In the genomic region with DNA sequence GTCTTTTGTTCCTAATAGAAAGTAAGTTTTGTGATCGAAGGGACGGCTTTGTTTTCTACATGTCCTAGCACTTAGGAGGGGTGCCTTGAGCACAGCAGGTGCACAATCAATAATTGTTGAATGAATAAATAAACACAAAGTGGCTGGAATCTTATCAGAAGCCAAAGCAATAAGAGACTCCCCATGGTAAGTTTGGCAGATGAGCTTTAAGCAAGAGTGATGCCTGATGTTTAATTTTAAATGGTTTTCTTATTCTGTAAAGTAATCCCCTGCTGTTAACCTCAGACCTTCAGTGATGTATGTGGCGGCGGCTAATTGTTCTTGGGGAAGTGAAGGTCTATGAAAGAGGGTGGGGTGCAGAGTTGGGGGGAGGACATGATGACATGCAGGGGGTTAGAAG, we compare ENCODE assay signal across 28 cellular contexts.
"Had no signal": no experiment of that assay in that cellular context is flagged by ENCODE, and none has a peak within 500 bp of the region (broad histone marks: within the 10 kb centered on the region; RNA-seq: fewer than 3 reads in every experiment).

No MANE protein-coding gene starts in this region.

- ATAC-seq: left colon; left lung; lower lobe of right lung; naive thymus-derived CD8-positive, alpha-beta T cell; pancreas; right cardiac atrium; sciatic nerve; stimulated activated effector memory CD8-positive, alpha-beta T cell treated with anti-CD3 and anti-CD28 coated beads, Interleukin-12 subunit alpha, Interleukin-12 subunit beta, amount 100 ng/mL, for 72 hours had no signal

- H3K27ac ChIP-seq: left lung, lower lobe of right lung, pancreas, prostate gland, skin epidermis, suprapubic skin, thoracic aorta, tibial artery, vagina had no signal

- H3K4me3 ChIP-seq: left lung, lower lobe of right lung, pancreas, prostate gland, skin epidermis, suprapubic skin, thoracic aorta, tibial artery, vagina had no signal

- H3K9me3 Mint-ChIP-seq: immature natural killer cell; naive thymus-derived CD8-positive, alpha-beta T cell; nephron; neural crest cell; stimulated activated effector memory CD8-positive, alpha-beta T cell treated with anti-CD3 and anti-CD28 coated beads, Interleukin-12 subunit alpha, Interleukin-12 subunit beta, amount 100 ng/mL, for 72 hours; stimulated activated naive CD8-positive, alpha-beta T cell treated with anti-CD3 and anti-CD28 coated beads, Interleukin-15, Interleukin-2, amounts not matched to agents 100 ng/mL and 50 ng/mL, for 24 hours; type B pancreatic cell had no signal

- H3K27ac Mint-ChIP-seq: immature natural killer cell; naive thymus-derived CD8-positive, alpha-beta T cell; nephron; stimulated activated effector memory CD8-positive, alpha-beta T cell treated with anti-CD3 and anti-CD28 coated beads, Interleukin-12 subunit alpha, Interleukin-12 subunit beta, amount 100 ng/mL, for 72 hours; stimulated activated naive CD8-positive, alpha-beta T cell treated with anti-CD3 and anti-CD28 coated beads, Interleukin-15, Interleukin-2, amounts not matched to agents 100 ng/mL and 50 ng/mL, for 24 hours; type B pancreatic cell had no signal

- H3K36me3 ChIP-seq: left lung, lower lobe of right lung, pancreas, prostate gland, suprapubic skin, thoracic aorta, tibial artery, vagina had no signal

- H3K9me3 ChIP-seq: left lung, lower lobe of right lung, pancreas, prostate gland, suprapubic skin, thoracic aorta, tibial artery, vagina had no signal

- DNase-seq: hypothalamus; immature natural killer cell; kidney; left colon; left lung; lower lobe of right lung; mammary epithelial cell; mesenchymal stem cell; naive thymus-derived CD8-positive, alpha-beta T cell; nucleus accumbens; pancreas; posterior cingulate gyrus; retina; right cardiac atrium; stimulated activated CD4-positive, alpha-beta T cell treated with anti-CD3 and anti-CD28 coated beads, Interleukin-4, amount 100 ng/mL, for 24 hours; stimulated activated naive CD4-positive, alpha-beta T cell; tibial artery had no signal

- H3K36me3 Mint-ChIP-seq: immature natural killer cell; naive thymus-derived CD8-positive, alpha-beta T cell; stimulated activated effector memory CD8-positive, alpha-beta T cell treated with anti-CD3 and anti-CD28 coated beads, Interleukin-12 subunit alpha, Interleukin-12 subunit beta, amount 100 ng/mL, for 72 hours; type B pancreatic cell had no signal

- H3K27me3 ChIP-seq: pancreas, vagina had no signal

- H3K4me1 ChIP-seq: left lung, prostate gland, suprapubic skin, tibial artery, vagina had no signal
